ENCODE assay signal across 8 cellular contexts in the genomic region with DNA sequence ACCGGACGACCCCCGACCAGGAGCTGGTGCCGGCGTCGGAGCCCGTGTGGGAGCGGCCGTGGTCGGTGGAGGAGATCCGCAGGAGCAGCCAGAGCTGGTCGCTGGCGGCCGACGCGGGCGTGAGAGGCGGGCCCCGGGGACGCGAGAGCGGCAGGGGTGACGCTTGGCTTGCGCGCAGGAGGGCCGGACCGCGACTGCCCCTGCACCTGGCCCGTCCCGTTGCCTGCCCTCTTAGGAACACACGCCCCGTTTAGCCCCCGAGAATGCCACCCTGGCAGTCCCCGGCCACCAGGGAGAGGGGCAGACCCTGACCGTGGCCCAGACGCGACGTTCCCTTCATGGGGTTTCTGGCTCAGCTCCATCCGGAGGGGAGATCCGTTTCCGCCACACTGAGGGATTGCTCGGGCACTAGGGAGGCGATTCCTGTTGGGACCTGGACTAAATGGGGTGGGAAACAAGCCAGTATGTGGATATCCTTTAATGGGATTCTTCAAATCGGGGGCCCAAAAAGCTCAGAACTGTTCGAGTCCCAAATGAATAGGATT. TPM values are rescaled to one million over a fixed set of nuclear protein-coding genes. Genes with fewer than 3 reads are reported as not detected.
DNase-seq lines count a peak whose midpoint lies in the region; ATAC-seq and TF ChIP-seq lines count a peak whose summit lies in the region.
"Not testable (repeated sequence)": the region's sequence is repeated elsewhere in the genome, so short reads cannot be mapped to it uniquely, and the experiment has no call there.

No MANE protein-coding gene starts in this region.

- not testable (repeated sequence) for H3K9me3 ChIP-seq in WERI-Rb-1 (ENCODE audit: severe bottlenecking); right cardiac atrium (ENCODE audit: control insufficient read depth, low read length); neuronal stem cell (replicated peaks in 1 of 2; ENCODE audit: control insufficient read depth in 2 of 2, insufficient read depth in 1 of 2, low read depth in 1 of 2, low read length in 2 of 2); upper lobe of right lung

- H4K91ac ChIP-seq in neuronal stem cell (ENCODE audit: low read depth, low read length, poor library complexity), result not testable (repeated sequence)

- not testable (repeated sequence) for H2BK120ac ChIP-seq in neuronal stem cell (ENCODE audit: low read depth, low read length)

- not testable (repeated sequence) for H2BK15ac ChIP-seq in neuronal stem cell (ENCODE audit: low read length)

- not testable (repeated sequence) for DNase-seq in H7; WERI-Rb-1; cardiac fibroblast (ENCODE audit: low read depth in 2 of 2); right cardiac atrium; neuronal stem cell (ENCODE audit: low spot score); upper lobe of right lung

- not testable (repeated sequence) for H3K27me3 ChIP-seq in H7 (ENCODE audit: control insufficient read depth, insufficient read depth, low read length); WERI-Rb-1 (ENCODE audit: insufficient read depth, low read depth, severe bottlenecking); right cardiac atrium (ENCODE audit: control insufficient read depth, insufficient read depth); neuronal stem cell (ENCODE audit: control insufficient read depth in 3 of 3, insufficient read depth in 3 of 3, low read depth in 1 of 3, low read length in 3 of 3); upper lobe of right lung

- H3K4me3 ChIP-seq in H7 (ENCODE audit: insufficient read depth, low read depth, low read length) (peak overlapping the region; percentile 80), WERI-Rb-1 (ENCODE audit: low read depth, low read length) (peak overlapping the region; percentile 67), cardiac fibroblast (replicated peaks in 1 of 2; ENCODE audit: low read depth in 2 of 2, low read length in 2 of 2) (peak overlapping the region; percentile 53 to 69), right cardiac atrium (ENCODE audit: low read length) (peak overlapping the region; percentile 61), neuronal stem cell (ENCODE audit: low read length in 2 of 2) (peak overlapping the region; percentile 75 to 90), upper lobe of right lung (peak overlapping the region; percentile 78)

- peak overlapping the region; percentile 65 for H3K23ac ChIP-seq in neuronal stem cell (ENCODE audit: low read depth, low read length, poor library complexity)

- peak overlapping the region; percentile 45 for H3K4me2 ChIP-seq in neuronal stem cell (ENCODE audit: insufficient read depth, low read length, poor library complexity, severe bottlenecking)

- not testable (repeated sequence) for TF ChIP-seq CTCF in WERI-Rb-1 (IDR thresholded peaks at IDR 0.05; ENCODE audit: low read depth, low read length); cardiac fibroblast (IDR thresholded peaks at IDR 0.05; ENCODE audit: low read depth, low read length); upper lobe of right lung (IDR thresholded peaks at IDR 0.05)

- WGBS in right cardiac atrium, result 2% methylated on average over 26 of the region's 45 CpGs
- no CpG with 5 or more reads among the region's 45 CpGs for WGBS in neuronal stem cell (ENCODE audit: extremely low coverage in 2 of 2, insufficient read length in 2 of 2, insufficient replicate concordance in 1 of 2), 2 donors

- not testable (repeated sequence) for H3K4me1 ChIP-seq in right cardiac atrium (ENCODE audit: control insufficient read depth, insufficient read depth, low read length); neuronal stem cell (ENCODE audit: control insufficient read depth in 2 of 2, insufficient read depth in 1 of 2, low read depth in 1 of 2, low read length in 2 of 2); upper lobe of right lung

- H3K14ac ChIP-seq in neuronal stem cell (ENCODE audit: low read length), result not testable (repeated sequence)

- H2BK5ac ChIP-seq in neuronal stem cell (ENCODE audit: low read length), result not testable (repeated sequence)

- H3K18ac ChIP-seq in neuronal stem cell (ENCODE audit: low read length), result not testable (repeated sequence)

- H3K27ac ChIP-seq in WERI-Rb-1 (peak overlapping the region; percentile 56; the same call in 1 of the 2 replicates), right cardiac atrium (ENCODE audit: low read length) (peak overlapping the region; percentile 60), upper lobe of right lung (peak overlapping the region; percentile 78)
- H3K27ac ChIP-seq in neuronal stem cell (replicated peaks; ENCODE audit: low read length), result not testable (repeated sequence)

- not testable (repeated sequence) for H4K8ac ChIP-seq in neuronal stem cell (ENCODE audit: low read depth, low read length)

- H3K36me3 ChIP-seq in H7 (replicated peaks; ENCODE audit: control insufficient read depth, insufficient read depth, low read length); WERI-Rb-1; neuronal stem cell (replicated peaks in 1 of 2; ENCODE audit: control insufficient read depth in 2 of 2, insufficient read depth in 2 of 2, low read length in 2 of 2); upper lobe of right lung: not testable (repeated sequence)

- not testable (repeated sequence) for H3K4ac ChIP-seq in neuronal stem cell (ENCODE audit: low read length)

- H3K9ac ChIP-seq in neuronal stem cell (ENCODE audit: low read depth, low read length, poor library complexity), result peak overlapping the region; percentile 70

- ATAC-seq in GM18511 (IDR thresholded peaks at IDR 0.05; ENCODE audit: unreplicated experiment), result peak; percentile 70
- ATAC-seq in HG03442 (IDR thresholded peaks at IDR 0.05; ENCODE audit: unreplicated experiment), result peak; percentile 58
- peak; percentile 83 to 84 for ATAC-seq in right cardiac atrium
- ATAC-seq in upper lobe of right lung, result peak; percentile 86

- not testable (repeated sequence) for H3K79me1 ChIP-seq in neuronal stem cell (ENCODE audit: low read depth, low read length)

- H2AFZ ChIP-seq in neuronal stem cell (ENCODE audit: low read length), result peak overlapping the region; percentile 98

- not testable (repeated sequence) for H2BK12ac ChIP-seq in neuronal stem cell (ENCODE audit: low read length)

- intact Hi-C loops in right cardiac atrium (cut with DNase I); upper lobe of right lung (cut with DNase I): not testable (repeated sequence)

- not testable (repeated sequence) for H2AK5ac ChIP-seq in neuronal stem cell (ENCODE audit: low read depth, low read length)

RNA-seq across cellular contexts. Expression of a gene that starts 0.4 kb away (rescaled TPM):
- total RNA-seq in H7 (2014; rRNA removed; shearing (Covaris generic)), result 17.6 and 23.2 TPM in 2 replicates
- total RNA-seq in right cardiac atrium, result 10 to 100 TPM; 32.9 to 77.4 (median 62.6) TPM
- 16.7 TPM for polyA plus RNA-seq in right cardiac atrium
- 11.0 TPM for polyA plus RNA-seq in neuronal stem cell (2013, experiment 1 of 2)
- polyA plus RNA-seq in neuronal stem cell (2013, experiment 2 of 2), result 10.9 TPM
- total RNA-seq in upper lobe of right lung, result 62.0 TPM

RNA-seq across cellular contexts. Expression of a gene that starts 54.9 kb away (rescaled TPM):
- total RNA-seq in H7 (2014; rRNA removed; shearing (Covaris generic)), result 8.0 and 13.6 TPM in 2 replicates
- total RNA-seq in right cardiac atrium (10 to 100 TPM; 16.3 to 20.6 (median 18.6) TPM), upper lobe of right lung (18.7 TPM)
- polyA plus RNA-seq in right cardiac atrium, result 5.4 TPM
- 8.6 TPM for polyA plus RNA-seq in neuronal stem cell (2013, experiment 1 of 2)
- polyA plus RNA-seq in neuronal stem cell (2013, experiment 2 of 2), result 9.3 TPM
